Comparison of ENCODE assay signal across 8 cellular contexts in the genomic region with DNA sequence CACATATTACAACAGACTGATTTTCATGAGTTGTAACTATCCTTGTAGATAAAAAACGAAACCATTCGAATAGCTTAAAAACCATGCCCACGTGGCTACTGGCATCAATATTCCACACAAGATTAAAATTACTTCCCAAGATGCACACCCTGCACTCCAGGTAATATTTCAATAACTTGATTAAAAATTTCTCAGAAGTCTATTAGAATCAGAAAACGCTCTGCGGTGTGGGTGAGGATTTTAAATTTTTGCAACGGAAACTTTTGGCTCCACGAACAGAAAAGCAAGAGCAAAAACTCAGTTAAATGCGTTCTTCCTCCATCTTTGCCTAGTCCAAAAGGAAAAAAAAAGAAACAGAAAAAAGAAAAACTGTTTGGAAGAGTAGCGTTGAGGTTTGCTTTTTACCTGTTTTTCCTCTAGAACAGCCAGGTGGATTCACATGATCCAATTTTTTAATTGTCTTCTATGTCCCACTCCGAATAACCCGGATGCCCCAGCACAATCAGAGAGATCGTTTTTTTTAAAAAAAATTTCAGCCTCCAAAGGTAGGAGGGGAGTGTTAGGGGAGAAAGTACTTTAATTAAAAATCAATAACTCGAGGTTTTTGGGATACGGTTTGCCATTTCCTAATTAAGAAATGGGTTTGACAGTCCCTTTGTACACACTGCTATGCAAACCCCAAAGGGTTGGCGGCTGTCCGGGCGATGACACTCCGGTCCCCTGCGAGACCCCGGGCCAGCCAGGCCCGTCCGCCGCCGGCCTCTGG. TPM values are rescaled to one million over a fixed set of nuclear protein-coding genes. Genes with fewer than 3 reads are reported as not detected.
DNase-seq lines count a peak whose midpoint lies in the region; ATAC-seq and TF ChIP-seq lines count a peak whose summit lies in the region.

No MANE protein-coding gene starts in this region.

- no peaks in the 10 kb centered on the region for H3K27me3 Mint-ChIP-seq in naive thymus-derived CD8-positive, alpha-beta T cell

- peaks cover 15% of the 10 kb centered on the region for H4K20me1 ChIP-seq in OCI-LY3 (ENCODE audit: insufficient read depth, low read length)

- H3K27me3 ChIP-seq in OCI-LY3 (ENCODE audit: low read depth, low read length), result no peaks in the 10 kb centered on the region
- H3K27me3 ChIP-seq in effector memory CD4-positive, alpha-beta T cell (replicated peaks; ENCODE audit: control insufficient read depth, insufficient read depth, low read length, poor library complexity, severe bottlenecking), result no peaks in the 10 kb centered on the region

- peaks cover 10% of the 10 kb centered on the region for H3K36me3 ChIP-seq in OCI-LY3 (replicated peaks; ENCODE audit: low read depth, low read length)
- H3K36me3 ChIP-seq in effector memory CD4-positive, alpha-beta T cell (ENCODE audit: control insufficient read depth, insufficient read depth, low read length), result no peaks in the 10 kb centered on the region

- peaks cover 14 to 49% (median 43%) of the 10 kb centered on the region in 4 donors for H3K4me1 Mint-ChIP-seq in naive thymus-derived CD8-positive, alpha-beta T cell

- no peak overlapping the region for H2AFZ ChIP-seq in OCI-LY3 (ENCODE audit: low read depth, low read length)

- H3K4me3 ChIP-seq in GM08714 (ENCODE audit: low read length) (peak overlapping the region; percentile 100), OCI-LY3 (ENCODE audit: low read length) (peak overlapping the region; percentile 95)
- H3K4me3 ChIP-seq in effector memory CD4-positive, alpha-beta T cell (ENCODE audit: insufficient read depth, low read depth, low read length, poor library complexity, severe bottlenecking), result peak overlapping the region; percentile 71

- no peaks in the 10 kb centered on the region for H3K36me3 Mint-ChIP-seq in naive thymus-derived CD8-positive, alpha-beta T cell

- peak overlapping the region; percentile 85 to 99 (median 92) for H3K4me3 Mint-ChIP-seq in naive thymus-derived CD8-positive, alpha-beta T cell

- no peak for ATAC-seq in naive thymus-derived CD8-positive, alpha-beta T cell

- no peak for TF ChIP-seq CTCF in OCI-LY3 (IDR thresholded peaks at IDR 0.05; ENCODE audit: low read depth, low read length)

- peak overlapping the region; percentile 77 for H3K4me2 ChIP-seq in OCI-LY3 (ENCODE audit: low read length)

- H3K9me3 ChIP-seq in OCI-LY3 (ENCODE audit: insufficient read depth, low read length), result no peaks in the 10 kb centered on the region
- no peaks in the 10 kb centered on the region for H3K9me3 ChIP-seq in effector memory CD4-positive, alpha-beta T cell (ENCODE audit: control insufficient read depth, low read length)

- DNase-seq in effector memory CD4-positive, alpha-beta T cell, result no peak
- peak in 3 of 10 donors; percentile 26 to 34 (median 32) for DNase-seq in naive thymus-derived CD8-positive, alpha-beta T cell
- DNase-seq in NCI-H2196 treated with DMSO at 0.1 percent for 48 hours (lab: John Stamatoyannopoulos, UW; ENCODE audit: unreplicated experiment), result no peak
- no peak for DNase-seq in HuH-7.5 (ENCODE audit: low spot score)
- no peak for DNase-seq in SHP77 treated with DMSO at 0.1 percent for 48 hours (lab: John Stamatoyannopoulos, UW)
- DNase-seq in NCI-H1436 treated with DMSO at 0.1 percent for 48 hours (lab: John Stamatoyannopoulos, UW), result no peak

- H3K4me1 ChIP-seq in OCI-LY3 (ENCODE audit: low read length), result peaks cover 36% of the 10 kb centered on the region
- H3K4me1 ChIP-seq in effector memory CD4-positive, alpha-beta T cell (ENCODE audit: control insufficient read depth, insufficient read depth, low read length, poor library complexity, severe bottlenecking), result peaks cover 25% of the 10 kb centered on the region

- H3K27ac ChIP-seq in OCI-LY3 (ENCODE audit: low read length), result peak overlapping the region; percentile 95
- peak overlapping the region; percentile 96 for H3K27ac ChIP-seq in effector memory CD4-positive, alpha-beta T cell (ENCODE audit: insufficient read depth, low read length, poor library complexity, severe bottlenecking)

- POLR2A ChIA-PET in naive thymus-derived CD8-positive, alpha-beta T cell (lab: Charles Lee), result interaction anchor here (0.6 to 1.5 kb wide), 7 partner anchors 12 to 197 kb away, joined by 3 to 5 read pairs (median 4); no protein-coding TSS in a partner anchor

- H3K79me2 ChIP-seq in OCI-LY3 (ENCODE audit: low read length), result peaks cover 51% of the 10 kb centered on the region

- peak overlapping the region; percentile 94 to 98 (median 96) for H3K27ac Mint-ChIP-seq in naive thymus-derived CD8-positive, alpha-beta T cell

- peak overlapping the region; percentile 98 for H3K9ac ChIP-seq in OCI-LY3 (ENCODE audit: low read length)

- peaks cover 0 to 2% (median 0%) of the 10 kb centered on the region in 9 donors for H3K9me3 Mint-ChIP-seq in naive thymus-derived CD8-positive, alpha-beta T cell

RNA-seq across cellular contexts. Expression of gene NFAT5, which starts 0.7 kb away (rescaled TPM):
- total RNA-seq in naive thymus-derived CD8-positive, alpha-beta T cell, result 10 to 100 TPM; 29.8 to 32.2 TPM
- polyA plus RNA-seq in naive thymus-derived CD8-positive, alpha-beta T cell, result 1 to 10 TPM; 3.8 to 6.7 (median 6.0) TPM
